12 cellular contexts compared by ENCODE assay signal in genomic region chr10:122164815-122165491, GRCh38.
DNase-seq lines count a peak whose midpoint lies in the region; ATAC-seq and TF ChIP-seq lines count a peak whose summit lies in the region.
"Had no signal": no experiment of that assay in that cellular context is flagged by ENCODE, and none has a peak within 500 bp of the region (broad histone marks: within the 10 kb centered on the region; RNA-seq: fewer than 3 reads in every experiment).

No MANE protein-coding gene starts in this region.

- peaks cover 8% of the 10 kb centered on the region; the same call in 1 of the 2 replicates for H3K27me3 Mint-ChIP-seq in WTC11 (ENCODE audit: low read depth)
- peaks cover 59% of the 10 kb centered on the region for H3K27me3 Mint-ChIP-seq in T-helper 2 cell treated with Interferon-gamma antibody and Interleukin-4, amounts not matched to agents 5 μg/mL and 100 μg/mL, for 36 hours (ENCODE audit: low read depth)

- intact Hi-C loops in left colon (cut with DNase I, micrococcal nuclease) (no loop called here), sciatic nerve (cut with DNase I) (no loop called here)

- CTCF ChIA-PET in WTC11 (lab: Charles Lee) = interaction anchor here (0.5 to 3.7 kb wide), 8 partner anchors 10 to 492 kb away, joined by 3 to 15 read pairs (median 3); no protein-coding TSS in a partner anchor

- H3K4me1 Mint-ChIP-seq in WTC11 = peaks cover 74% of the 10 kb centered on the region
- no peaks in the 10 kb centered on the region for H3K4me1 Mint-ChIP-seq in T-helper 2 cell treated with Interferon-gamma antibody and Interleukin-4, amounts not matched to agents 5 μg/mL and 100 μg/mL, for 36 hours (ENCODE audit: low read depth)

- peak overlapping the region; percentile 86 for H3K4me3 Mint-ChIP-seq in WTC11
- H3K4me3 Mint-ChIP-seq in T-helper 2 cell treated with Interferon-gamma antibody and Interleukin-4, amounts not matched to agents 5 μg/mL and 100 μg/mL, for 36 hours = no peak overlapping the region

- no peak overlapping the region for H3K27ac Mint-ChIP-seq in WTC11
- no peak overlapping the region for H3K27ac Mint-ChIP-seq in T-helper 2 cell treated with Interferon-gamma antibody and Interleukin-4, amounts not matched to agents 5 μg/mL and 100 μg/mL, for 36 hours

- H3K36me3 Mint-ChIP-seq in WTC11 = no peaks in the 10 kb centered on the region
- no peaks in the 10 kb centered on the region for H3K36me3 Mint-ChIP-seq in T-helper 2 cell treated with Interferon-gamma antibody and Interleukin-4, amounts not matched to agents 5 μg/mL and 100 μg/mL, for 36 hours (ENCODE audit: low read depth)

- peak; percentile 58 for DNase-seq in NCI-H2107 treated with DMSO at 0.1 percent for 48 hours (lab: John Stamatoyannopoulos, UW; ENCODE audit: unreplicated experiment)
- no peak for DNase-seq in NCI-H2107 (lab: John Stamatoyannopoulos, UW)
- DNase-seq in WTC11 (ENCODE audit: low spot score) = no peak
- DNase-seq in left colon = no peak
- no peak for DNase-seq in sciatic nerve (ENCODE audit: low spot score)
- DNase-seq in T-helper 2 cell treated with Interferon-gamma antibody and Interleukin-4, amounts not matched to agents 5 μg/mL and 100 μg/mL, for 36 hours (ENCODE audit: low spot score) = no peak
- no peak for DNase-seq in DMS114 treated with DMSO at 0.1 percent for 48 hours (lab: John Stamatoyannopoulos, UW; ENCODE audit: unreplicated experiment)
- DNase-seq: GF-D8, HCEC 1CT, MG63 had no signal

- POLR2A ChIA-PET in WTC11 (lab: Charles Lee) = interaction anchor here (0.7 to 3.7 kb wide), 5 partner anchors 7 to 52 kb away, joined by 3 to 25 read pairs (median 3); no protein-coding TSS in a partner anchor

- no peak for ATAC-seq in WTC11
- peak; percentile 63 for ATAC-seq in left colon
- ATAC-seq in sciatic nerve = peak; percentile 25
- no peak for ATAC-seq in HG02763 (IDR thresholded peaks at IDR 0.05; ENCODE audit: unreplicated experiment)
- ATAC-seq: Panc1 had no signal

- H3K9me3 Mint-ChIP-seq in WTC11 = no peaks in the 10 kb centered on the region
- no peaks in the 10 kb centered on the region for H3K9me3 Mint-ChIP-seq in T-helper 2 cell treated with Interferon-gamma antibody and Interleukin-4, amounts not matched to agents 5 μg/mL and 100 μg/mL, for 36 hours

- TF ChIP-seq CTCF in WTC11 (IDR thresholded peaks at IDR 0.05) = no peak

TF ChIP-seq in WTC11, 78 proteins besides CTCF, POLR2A, EP300 and RAD21:
- TF ChIP-seq MAX (CRISPR knock-in tag; IDR thresholded peaks at IDR 0.05) (peak; percentile 8; the same call in 1 of the 2 replicates), ARID4B (CRISPR knock-in tag; IDR thresholded peaks at IDR 0.05; ENCODE audit: borderline replicate concordance) (no peak), ETV6 (CRISPR knock-in tag; IDR thresholded peaks at IDR 0.05) (no peak), ZNF121 (CRISPR knock-in tag; IDR thresholded peaks at IDR 0.05) (no peak), ZNF281 (CRISPR knock-in tag; IDR thresholded peaks at IDR 0.05) (no peak), GABPB1 (CRISPR knock-in tag; IDR thresholded peaks at IDR 0.05) (peak; percentile 70), KAT7 (CRISPR knock-in tag; IDR thresholded peaks at IDR 0.05; ENCODE audit: borderline replicate concordance) (no peak)

Comparison
In these comparisons a context has a peak if more than half of its experiments do, and no peak if none do; other contexts are left out.
1. ATAC-seq: peak in left colon (single experiment) and sciatic nerve (single experiment); none in WTC11 (single experiment) and HG02763 (single experiment).